Comparison of ENCODE assay signal across 1 cellular context in the genomic region with DNA sequence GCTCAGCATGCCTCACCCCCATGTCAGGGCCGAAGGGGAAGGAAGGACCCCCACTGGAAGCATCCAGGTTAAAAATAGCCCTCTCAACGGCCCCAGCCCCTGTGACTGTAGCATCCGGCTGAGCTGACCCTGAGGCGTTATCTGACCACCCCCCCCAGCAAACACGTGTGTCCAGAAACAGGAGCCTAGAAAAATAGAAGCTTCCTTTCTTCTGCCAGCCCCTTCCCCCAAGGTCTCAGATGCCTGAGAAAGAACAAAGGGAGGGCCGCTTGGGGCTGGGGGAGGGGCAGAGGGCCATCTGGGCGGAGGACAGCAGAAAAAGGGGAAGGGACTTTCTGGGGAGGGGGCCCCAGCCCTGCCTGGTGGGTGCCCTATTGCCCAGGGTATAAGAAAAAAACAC.
TF ChIP-seq lines count a peak whose summit lies in the region.

No MANE protein-coding gene starts in this region.

TF ChIP-seq in H1, 55 proteins besides CTCF, POLR2A, EP300 and RAD21:
- TF ChIP-seq, protein P1, sequence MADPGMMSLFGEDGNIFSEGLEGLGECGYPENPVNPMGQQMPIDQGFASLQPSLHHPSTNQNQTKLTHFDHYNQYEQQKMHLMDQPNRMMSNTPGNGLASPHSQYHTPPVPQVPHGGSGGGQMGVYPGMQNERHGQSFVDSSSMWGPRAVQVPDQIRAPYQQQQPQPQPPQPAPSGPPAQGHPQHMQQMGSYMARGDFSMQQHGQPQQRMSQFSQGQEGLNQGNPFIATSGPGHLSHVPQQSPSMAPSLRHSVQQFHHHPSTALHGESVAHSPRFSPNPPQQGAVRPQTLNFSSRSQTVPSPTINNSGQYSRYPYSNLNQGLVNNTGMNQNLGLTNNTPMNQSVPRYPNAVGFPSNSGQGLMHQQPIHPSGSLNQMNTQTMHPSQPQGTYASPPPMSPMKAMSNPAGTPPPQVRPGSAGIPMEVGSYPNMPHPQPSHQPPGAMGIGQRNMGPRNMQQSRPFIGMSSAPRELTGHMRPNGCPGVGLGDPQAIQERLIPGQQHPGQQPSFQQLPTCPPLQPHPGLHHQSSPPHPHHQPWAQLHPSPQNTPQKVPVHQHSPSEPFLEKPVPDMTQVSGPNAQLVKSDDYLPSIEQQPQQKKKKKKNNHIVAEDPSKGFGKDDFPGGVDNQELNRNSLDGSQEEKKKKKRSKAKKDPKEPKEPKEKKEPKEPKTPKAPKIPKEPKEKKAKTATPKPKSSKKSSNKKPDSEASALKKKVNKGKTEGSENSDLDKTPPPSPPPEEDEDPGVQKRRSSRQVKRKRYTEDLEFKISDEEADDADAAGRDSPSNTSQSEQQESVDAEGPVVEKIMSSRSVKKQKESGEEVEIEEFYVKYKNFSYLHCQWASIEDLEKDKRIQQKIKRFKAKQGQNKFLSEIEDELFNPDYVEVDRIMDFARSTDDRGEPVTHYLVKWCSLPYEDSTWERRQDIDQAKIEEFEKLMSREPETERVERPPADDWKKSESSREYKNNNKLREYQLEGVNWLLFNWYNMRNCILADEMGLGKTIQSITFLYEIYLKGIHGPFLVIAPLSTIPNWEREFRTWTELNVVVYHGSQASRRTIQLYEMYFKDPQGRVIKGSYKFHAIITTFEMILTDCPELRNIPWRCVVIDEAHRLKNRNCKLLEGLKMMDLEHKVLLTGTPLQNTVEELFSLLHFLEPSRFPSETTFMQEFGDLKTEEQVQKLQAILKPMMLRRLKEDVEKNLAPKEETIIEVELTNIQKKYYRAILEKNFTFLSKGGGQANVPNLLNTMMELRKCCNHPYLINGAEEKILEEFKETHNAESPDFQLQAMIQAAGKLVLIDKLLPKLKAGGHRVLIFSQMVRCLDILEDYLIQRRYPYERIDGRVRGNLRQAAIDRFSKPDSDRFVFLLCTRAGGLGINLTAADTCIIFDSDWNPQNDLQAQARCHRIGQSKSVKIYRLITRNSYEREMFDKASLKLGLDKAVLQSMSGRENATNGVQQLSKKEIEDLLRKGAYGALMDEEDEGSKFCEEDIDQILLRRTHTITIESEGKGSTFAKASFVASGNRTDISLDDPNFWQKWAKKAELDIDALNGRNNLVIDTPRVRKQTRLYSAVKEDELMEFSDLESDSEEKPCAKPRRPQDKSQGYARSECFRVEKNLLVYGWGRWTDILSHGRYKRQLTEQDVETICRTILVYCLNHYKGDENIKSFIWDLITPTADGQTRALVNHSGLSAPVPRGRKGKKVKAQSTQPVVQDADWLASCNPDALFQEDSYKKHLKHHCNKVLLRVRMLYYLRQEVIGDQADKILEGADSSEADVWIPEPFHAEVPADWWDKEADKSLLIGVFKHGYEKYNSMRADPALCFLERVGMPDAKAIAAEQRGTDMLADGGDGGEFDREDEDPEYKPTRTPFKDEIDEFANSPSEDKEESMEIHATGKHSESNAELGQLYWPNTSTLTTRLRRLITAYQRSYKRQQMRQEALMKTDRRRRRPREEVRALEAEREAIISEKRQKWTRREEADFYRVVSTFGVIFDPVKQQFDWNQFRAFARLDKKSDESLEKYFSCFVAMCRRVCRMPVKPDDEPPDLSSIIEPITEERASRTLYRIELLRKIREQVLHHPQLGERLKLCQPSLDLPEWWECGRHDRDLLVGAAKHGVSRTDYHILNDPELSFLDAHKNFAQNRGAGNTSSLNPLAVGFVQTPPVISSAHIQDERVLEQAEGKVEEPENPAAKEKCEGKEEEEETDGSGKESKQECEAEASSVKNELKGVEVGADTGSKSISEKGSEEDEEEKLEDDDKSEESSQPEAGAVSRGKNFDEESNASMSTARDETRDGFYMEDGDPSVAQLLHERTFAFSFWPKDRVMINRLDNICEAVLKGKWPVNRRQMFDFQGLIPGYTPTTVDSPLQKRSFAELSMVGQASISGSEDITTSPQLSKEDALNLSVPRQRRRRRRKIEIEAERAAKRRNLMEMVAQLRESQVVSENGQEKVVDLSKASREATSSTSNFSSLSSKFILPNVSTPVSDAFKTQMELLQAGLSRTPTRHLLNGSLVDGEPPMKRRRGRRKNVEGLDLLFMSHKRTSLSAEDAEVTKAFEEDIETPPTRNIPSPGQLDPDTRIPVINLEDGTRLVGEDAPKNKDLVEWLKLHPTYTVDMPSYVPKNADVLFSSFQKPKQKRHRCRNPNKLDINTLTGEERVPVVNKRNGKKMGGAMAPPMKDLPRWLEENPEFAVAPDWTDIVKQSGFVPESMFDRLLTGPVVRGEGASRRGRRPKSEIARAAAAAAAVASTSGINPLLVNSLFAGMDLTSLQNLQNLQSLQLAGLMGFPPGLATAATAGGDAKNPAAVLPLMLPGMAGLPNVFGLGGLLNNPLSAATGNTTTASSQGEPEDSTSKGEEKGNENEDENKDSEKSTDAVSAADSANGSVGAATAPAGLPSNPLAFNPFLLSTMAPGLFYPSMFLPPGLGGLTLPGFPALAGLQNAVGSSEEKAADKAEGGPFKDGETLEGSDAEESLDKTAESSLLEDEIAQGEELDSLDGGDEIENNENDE (IDR thresholded peaks at IDR 0.05; ENCODE audit: insufficient replicate concordance, low read length), result no peak
- TF ChIP-seq TEAD4 (IDR thresholded peaks at IDR 0.05; ENCODE audit: low read depth, low read length), result no peak
TF ChIP-seq in H1: peak in this region for 0.
